Comparison of ENCODE assay signal across 15 cellular contexts in genomic region chr10:17479015-17479615, GRCh38. TPM values are rescaled to one million over a fixed set of nuclear protein-coding genes. Genes with fewer than 3 reads are reported as not detected.
A peak's percentile ranks its signal among the peaks of the same experiment; 100 is the strongest.
DNase-seq lines count a peak whose midpoint lies in the region; TF ChIP-seq lines count a peak whose summit lies in the region.
"Had no signal": no experiment of that assay in that cellular context is flagged by ENCODE, and none has a peak within 500 bp of the region (broad histone marks: within the 10 kb centered on the region; RNA-seq: fewer than 3 reads in every experiment).

No MANE protein-coding gene starts in this region.

- H3K4me1 ChIP-seq in mammary epithelial cell (ENCODE audit: insufficient read depth, low read length) (no peaks in the 10 kb centered on the region), uterus (no peaks in the 10 kb centered on the region)
- H3K4me1 ChIP-seq: Caco-2 had no signal

- H3K79me2 ChIP-seq in mammary epithelial cell (ENCODE audit: insufficient read depth, low read length): no peaks in the 10 kb centered on the region

- H3K27ac ChIP-seq in mammary epithelial cell (ENCODE audit: insufficient read depth, low read depth, low read length) (no peak overlapping the region), uterus (no peak overlapping the region)
- H3K27ac ChIP-seq: 22Rv1 had no signal

- H3K9me3 Mint-ChIP-seq in MCF 10A (ENCODE audit: unreplicated experiment) (peaks cover 20% of the 10 kb centered on the region), HFFc6 (peaks cover 25% of the 10 kb centered on the region)
- H3K9me3 Mint-ChIP-seq in activated CD4-positive, alpha-beta T cell treated with anti-CD3 and anti-CD28 coated beads, Interleukin-2, amount 10 ng/mL, durations not matched to agents 24 days and 14 days: peaks cover 4% of the 10 kb centered on the region
- H3K9me3 Mint-ChIP-seq in activated CD4-positive, alpha-beta memory T cell treated with anti-CD3 and anti-CD28 coated beads for 36 hours: peaks cover 14% of the 10 kb centered on the region

- H3K4me3 Mint-ChIP-seq in MCF 10A (ENCODE audit: unreplicated experiment): no peak overlapping the region
- no peak overlapping the region; the same call in 1 of the 2 replicates for H3K4me3 Mint-ChIP-seq in HFFc6
- H3K4me3 Mint-ChIP-seq in activated CD4-positive, alpha-beta T cell treated with anti-CD3 and anti-CD28 coated beads, Interleukin-2, amount 10 ng/mL, durations not matched to agents 24 days and 14 days: no peak overlapping the region
- no peak overlapping the region for H3K4me3 Mint-ChIP-seq in activated CD4-positive, alpha-beta memory T cell treated with anti-CD3 and anti-CD28 coated beads for 36 hours

- dilution Hi-C loops in mammary epithelial cell (cut with HindIII; ENCODE audit: low sequenced_read_pairs): no loop called here

- H3K36me3 Mint-ChIP-seq in MCF 10A (ENCODE audit: insufficient read depth, unreplicated experiment): peaks cover 7% of the 10 kb centered on the region
- H3K36me3 Mint-ChIP-seq in HFFc6 (ENCODE audit: low read depth): peaks cover 26% of the 10 kb centered on the region
- no peaks in the 10 kb centered on the region for H3K36me3 Mint-ChIP-seq in activated CD4-positive, alpha-beta T cell treated with anti-CD3 and anti-CD28 coated beads, Interleukin-2, amount 10 ng/mL, durations not matched to agents 24 days and 14 days (ENCODE audit: low read depth)
- H3K36me3 Mint-ChIP-seq in activated CD4-positive, alpha-beta memory T cell treated with anti-CD3 and anti-CD28 coated beads for 36 hours: peaks cover 3% of the 10 kb centered on the region

- intact Hi-C loops in mammary epithelial cell (cut with micrococcal nuclease): no loop called here
- intact Hi-C loops in MCF 10A (cut with micrococcal nuclease): no loop called here
- intact Hi-C loops in uterus (cut with DNase I; ENCODE audit: low total_unique reads): no loop called here
- intact Hi-C loops in activated CD4-positive, alpha-beta T cell treated with anti-CD3 and anti-CD28 coated beads, Interleukin-2, amount 10 ng/mL, durations not matched to agents 24 days and 14 days (cut with micrococcal nuclease): no loop called here
- intact Hi-C loops in activated CD4-positive, alpha-beta memory T cell treated with anti-CD3 and anti-CD28 coated beads for 36 hours (cut with micrococcal nuclease): no loop called here

- BruUV-seq in mammary epithelial cell (replicated peaks; lab: Mats Ljungman, UMichigan): no TSS peak
- no TSS peak for BruUV-seq in MCF 10A (replicated peaks; lab: Mats Ljungman, UMichigan)

- H3K4me3 ChIP-seq in mammary epithelial cell (replicated peaks in 1 of 3; ENCODE audit: insufficient read depth in 1 of 3, low read depth in 2 of 3, low read length in 3 of 3) (no peak overlapping the region), epithelial cell of proximal tubule (ENCODE audit: low read depth, low read length) (no peak overlapping the region), uterus (no peak overlapping the region)

- no peak for TF ChIP-seq CTCF in mammary epithelial cell (conservative IDR thresholded peaks at IDR 0.05 in 1 of 2, IDR thresholded peaks at IDR 0.05 in 1 of 2; ENCODE audit: extremely low read depth in 1 of 2, insufficient read depth in 1 of 2, low read depth in 1 of 2, low read length in 2 of 2)
- no peak for TF ChIP-seq CTCF in MCF 10A (IDR thresholded peaks at IDR 0.05; ENCODE audit: unreplicated experiment)
- no peak for TF ChIP-seq CTCF in HFFc6 (IDR thresholded peaks at IDR 0.05)
- no peak for TF ChIP-seq CTCF in epithelial cell of proximal tubule (conservative IDR thresholded peaks at IDR 0.05; ENCODE audit: low read depth, low read length)
- TF ChIP-seq CTCF in uterus (IDR thresholded peaks at IDR 0.05): no peak

- H4K20me1 ChIP-seq in mammary epithelial cell (ENCODE audit: insufficient read depth, low read length): no peaks in the 10 kb centered on the region

- H3K4me1 Mint-ChIP-seq in MCF 10A (ENCODE audit: insufficient read depth, unreplicated experiment) (no peaks in the 10 kb centered on the region), HFFc6 (ENCODE audit: low read depth) (peaks cover 58% of the 10 kb centered on the region)
- no peaks in the 10 kb centered on the region for H3K4me1 Mint-ChIP-seq in activated CD4-positive, alpha-beta T cell treated with anti-CD3 and anti-CD28 coated beads, Interleukin-2, amount 10 ng/mL, durations not matched to agents 24 days and 14 days
- no peaks in the 10 kb centered on the region for H3K4me1 Mint-ChIP-seq in activated CD4-positive, alpha-beta memory T cell treated with anti-CD3 and anti-CD28 coated beads for 36 hours (ENCODE audit: low read depth)

- DNase-seq in mammary epithelial cell (peak; percentile 2), MCF 10A (ENCODE audit: unreplicated experiment) (no peak), HFFc6 (peak; percentile 78), epithelial cell of proximal tubule (ENCODE audit: low read depth) (peak; percentile 27), NCI-H2196 (lab: John Stamatoyannopoulos, UW; ENCODE audit: unreplicated experiment) (no peak), uterus (no peak)
- no peak for DNase-seq in activated CD4-positive, alpha-beta T cell treated with anti-CD3 and anti-CD28 coated beads, Interleukin-2, amount 10 ng/mL, durations not matched to agents 24 days and 14 days
- no peak for DNase-seq in activated CD4-positive, alpha-beta memory T cell treated with anti-CD3 and anti-CD28 coated beads for 36 hours
- DNase-seq: Caco-2, DMS53, H7, NCI-H1436, NCI-H2081 treated with DMSO at 0.1 percent for 48 hours, PC-3 had no signal

- no peak overlapping the region for H3K4me2 ChIP-seq in mammary epithelial cell (ENCODE audit: insufficient read depth, low read depth, low read length)

- H3K27me3 ChIP-seq in mammary epithelial cell (ENCODE audit: insufficient read depth, low read length) (no peaks in the 10 kb centered on the region), uterus (no peaks in the 10 kb centered on the region)

- POLR2A ChIA-PET in MCF 10A (lab: Yijun Ruan, JAX): no interaction called here
- POLR2A ChIA-PET in activated CD4-positive, alpha-beta memory T cell treated with anti-CD3 and anti-CD28 coated beads for 36 hours (lab: Charles Lee): no interaction called here

- TF ChIP-seq POLR2A in uterus (IDR thresholded peaks at IDR 0.05): no peak

- in situ Hi-C loops in mammary epithelial cell (cut with MboI; ENCODE audit: low sequenced_read_pairs in 2 of 2): no loop called here

- H3K27me3 Mint-ChIP-seq in MCF 10A (ENCODE audit: insufficient read depth, unreplicated experiment): no peaks in the 10 kb centered on the region
- peaks cover 4% of the 10 kb centered on the region; the same call in 1 of the 2 replicates for H3K27me3 Mint-ChIP-seq in HFFc6 (ENCODE audit: insufficient read depth)
- H3K27me3 Mint-ChIP-seq in activated CD4-positive, alpha-beta T cell treated with anti-CD3 and anti-CD28 coated beads, Interleukin-2, amount 10 ng/mL, durations not matched to agents 24 days and 14 days: peaks cover 24% of the 10 kb centered on the region
- H3K27me3 Mint-ChIP-seq in activated CD4-positive, alpha-beta memory T cell treated with anti-CD3 and anti-CD28 coated beads for 36 hours: peaks cover 27% of the 10 kb centered on the region

- no peak overlapping the region for H2AFZ ChIP-seq in mammary epithelial cell (ENCODE audit: low read depth, low read length)

- H3K36me3 ChIP-seq in mammary epithelial cell (ENCODE audit: insufficient read depth, low read length) (no peaks in the 10 kb centered on the region), uterus (no peaks in the 10 kb centered on the region)

- H3K9me3 ChIP-seq in mammary epithelial cell (replicated peaks; ENCODE audit: insufficient read depth, low read length) (peaks cover 5% of the 10 kb centered on the region), uterus (no peaks in the 10 kb centered on the region)
- H3K9me3 ChIP-seq: Caco-2 had no signal

- CTCF ChIA-PET in mammary epithelial cell (lab: Charles Lee; ENCODE audit: low non-redundant PET) (no interaction called here), MCF 10A (lab: Yijun Ruan, JAX) (no interaction called here)
- CTCF ChIA-PET in activated CD4-positive, alpha-beta memory T cell treated with anti-CD3 and anti-CD28 coated beads for 36 hours (lab: Charles Lee): no interaction called here

- WGBS in mammary epithelial cell (ENCODE audit: low coverage, missing lambda C conversion rate): 52% methylated on average over 3 of the region's 4 CpGs

- no peak overlapping the region for H3K27ac Mint-ChIP-seq in MCF 10A (ENCODE audit: low read depth, unreplicated experiment)
- peak overlapping the region; percentile 54; the same call in 1 of the 2 replicates for H3K27ac Mint-ChIP-seq in HFFc6
- H3K27ac Mint-ChIP-seq in activated CD4-positive, alpha-beta T cell treated with anti-CD3 and anti-CD28 coated beads, Interleukin-2, amount 10 ng/mL, durations not matched to agents 24 days and 14 days: no peak overlapping the region
- H3K27ac Mint-ChIP-seq in activated CD4-positive, alpha-beta memory T cell treated with anti-CD3 and anti-CD28 coated beads for 36 hours: no peak overlapping the region

- no peak overlapping the region for H3K9ac ChIP-seq in mammary epithelial cell (ENCODE audit: insufficient read depth, low read length)

RNA-seq across cellular contexts. Expression of gene ST8SIA6, which starts 24.7 kb away (rescaled TPM):
- total RNA-seq in mammary epithelial cell (under 1 TPM in 1 of 2 donors, not detected in 1; 0.17 TPM), MCF 10A (2022) (0.19 and 0.52 TPM in 2 replicates), epithelial cell of proximal tubule (0.23 TPM in 1 of 2 replicates, not detected in the other), uterus (1 to 10 TPM in 2 of 4 donors, under 1 TPM in 1, not detected in 1; 0.77 to 1.9 (median 1.1) TPM)
- polyA plus RNA-seq in mammary epithelial cell: not detected
- polyA minus RNA-seq in mammary epithelial cell: not detected
- not detected for total RNA-seq in HFFc6 (2021; fragmentation: NEBNext Ultra II Directional; extraction: Animal tissue kit (Norgen Biotek cat#: 25700))
- total RNA-seq in activated CD4-positive, alpha-beta T cell treated with anti-CD3 and anti-CD28 coated beads, Interleukin-2, amount 10 ng/mL, durations not matched to agents 24 days and 14 days: not detected in 2 replicates
- under 1 TPM in 1 of 2 experiments, not detected in 1; 0.38 TPM for total RNA-seq in activated CD4-positive, alpha-beta memory T cell treated with anti-CD3 and anti-CD28 coated beads for 36 hours
- total RNA-seq: PC-3 had no signal

Comparison
In these comparisons a context has a peak if more than half of its experiments do, and no peak if none do; other contexts are left out.
1. DNase-seq: peak in mammary epithelial cell (single experiment), HFFc6 (single experiment) and epithelial cell of proximal tubule (single experiment); none in MCF 10A (single experiment), NCI-H2196 (single experiment), uterus (0 of 2), activated CD4-positive, alpha-beta T cell treated with anti-CD3 and anti-CD28 coated beads, Interleukin-2, amount 10 ng/mL, durations not matched to agents 24 days and 14 days (single experiment) and activated CD4-positive, alpha-beta memory T cell treated with anti-CD3 and anti-CD28 coated beads for 36 hours (single experiment).